8 cellular contexts compared by ENCODE assay signal in genomic region chr12:123075591-123076171, GRCh38.
DNase-seq lines count a peak whose midpoint lies in the region; ATAC-seq and TF ChIP-seq lines count a peak whose summit lies in the region.

No MANE protein-coding gene starts in this region.

- no peak overlapping the region for H3K4me3 ChIP-seq in right lobe of liver

- no peaks in the 10 kb centered on the region for H3K9me3 ChIP-seq in right lobe of liver

- no peak for TF ChIP-seq CTCF in right lobe of liver (IDR thresholded peaks at IDR 0.05)

- intact Hi-C loops in right lobe of liver (cut with DNase I): no loop called here

- no peaks in the 10 kb centered on the region for H3K27me3 ChIP-seq in right lobe of liver

- ATAC-seq in GM21825 (IDR thresholded peaks at IDR 0.05; ENCODE audit: unreplicated experiment): peak; percentile 47
- ATAC-seq in right lobe of liver: peak; percentile 24 to 61 (median 34)
- no peak for ATAC-seq in GM18505 (IDR thresholded peaks at IDR 0.05; ENCODE audit: unreplicated experiment)

- 88% methylated on average over 3 of the region's 17 CpGs for WGBS in right lobe of liver (ENCODE audit: insufficient coverage, low coverage, low lambda C conversion rate, missing lambda C conversion rate)

- DNase-seq in SK-N-DZ (ENCODE audit: low spot score) (peak; percentile 64), right lobe of liver (no peak), AG08396 (ENCODE audit: low spot score) (no peak), epidermal melanocyte (ENCODE audit: insufficient read length, low spot score) (no peak)
- DNase-seq in activated naive CD4-positive, alpha-beta T cell treated with anti-CD3 and anti-CD28 coated beads, Interleukin-2, amount 50 U/mL, for 16 hours: peak; percentile 79
- DNase-seq in stimulated activated CD8-positive, alpha-beta memory T cell treated with anti-CD3 and anti-CD28 coated beads, Interleukin-4, amount 100 ng/mL, for 1 hour (ENCODE audit: low read depth in 2 of 2, low spot score in 1 of 2): peak; percentile 51 to 54

- peaks cover 1 to 29% (median 16%) of the 10 kb centered on the region in 4 donors for H3K4me1 ChIP-seq in right lobe of liver

- peak overlapping the region in 2 of 3 donors; percentile 13 to 34 for H3K27ac ChIP-seq in right lobe of liver

- H3K36me3 ChIP-seq in right lobe of liver: no peaks in the 10 kb centered on the region

- no peak for TF ChIP-seq POLR2A in right lobe of liver (IDR thresholded peaks at IDR 0.05)
- no peak for TF ChIP-seq POLR2A in GM18505 (IDR thresholded peaks at IDR 0.05; ENCODE audit: borderline replicate concordance, extremely low read depth, insufficient read depth, insufficient read length)

Comparison
In these comparisons a context has a peak if more than half of its experiments do, and no peak if none do; other contexts are left out.
1. DNase-seq: peak in SK-N-DZ (single experiment), activated naive CD4-positive, alpha-beta T cell treated with anti-CD3 and anti-CD28 coated beads, Interleukin-2, amount 50 U/mL, for 16 hours (single experiment) and stimulated activated CD8-positive, alpha-beta memory T cell treated with anti-CD3 and anti-CD28 coated beads, Interleukin-4, amount 100 ng/mL, for 1 hour (2 of 2); none in right lobe of liver (0 of 3), AG08396 (single experiment) and epidermal melanocyte (single experiment).